1 cellular context compared by ENCODE assay signal in the genomic region with DNA sequence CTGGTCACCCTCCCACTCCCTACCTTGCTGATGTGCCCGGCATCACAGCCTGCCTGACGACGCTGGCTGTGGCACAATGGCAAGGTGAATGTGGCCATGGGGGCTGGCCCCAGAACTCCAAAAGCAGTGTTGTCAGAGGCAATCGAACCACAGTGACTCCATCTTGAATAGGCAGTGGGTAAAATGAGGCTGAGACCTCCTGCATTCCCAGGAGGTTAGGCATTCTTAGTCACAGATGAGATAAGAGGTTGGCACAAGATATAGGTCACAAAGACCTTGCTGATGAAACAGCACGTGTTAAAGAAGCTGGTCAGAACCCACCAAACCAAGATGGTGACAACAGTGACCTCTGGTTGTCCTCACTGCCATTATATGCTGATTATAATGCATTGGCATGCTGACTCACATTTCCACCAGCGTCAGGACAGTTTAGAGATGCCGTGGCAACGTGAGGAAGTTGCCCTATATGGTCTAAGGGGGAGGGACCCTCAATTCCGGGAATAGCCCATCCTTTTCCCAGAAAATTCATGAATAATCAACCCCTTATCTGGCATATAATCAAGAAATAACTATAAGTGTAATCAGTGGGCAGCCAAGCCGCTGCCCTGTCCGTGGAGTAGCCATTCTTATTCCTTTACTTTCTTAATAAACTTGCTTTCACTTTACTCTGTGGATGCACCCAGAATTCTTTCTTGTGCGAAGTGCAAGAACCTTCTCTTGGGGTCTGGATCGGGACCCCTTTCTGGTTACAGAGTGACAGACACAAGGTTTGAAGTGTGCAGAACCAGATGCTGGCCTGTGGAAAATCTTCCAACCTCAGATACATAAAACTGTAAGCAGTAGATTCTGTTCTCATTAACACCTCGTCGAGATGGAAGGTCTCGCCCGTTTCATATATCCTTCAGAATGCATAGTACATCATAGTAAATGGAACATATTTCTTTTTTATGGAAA.
TF ChIP-seq lines count a peak whose summit lies in the region.

No MANE protein-coding gene starts in this region.

TF ChIP-seq in K562, 482 proteins besides CTCF, POLR2A, EP300 and RAD21 (continued from another document and continues in another):
- TF ChIP-seq AFF4 (CRISPR knock-in tag; IDR thresholded peaks at IDR 0.05) (no peak), U2AF2 (optimal IDR thresholded peaks at IDR 0.05; ENCODE audit: low read depth, low read length) (no peak), ZNF282 (CRISPR knock-in tag; IDR thresholded peaks at IDR 0.05) (no peak), CBX1 (IDR thresholded peaks at IDR 0.05; ENCODE audit: low read depth) (peak; percentile 37; the same call in 1 of the 2 replicates), ZFPM2 (CRISPR knock-in tag; IDR thresholded peaks at IDR 0.05) (peak; percentile 100), SMARCC2 (IDR thresholded peaks at IDR 0.05; ENCODE audit: low read depth) (0 out of 2 replicates have a peak, but pooled peaks have one; percentile 55), ARID4B (CRISPR knock-in tag; IDR thresholded peaks at IDR 0.05) (no peak), RBM34 (IDR thresholded peaks at IDR 0.05; ENCODE audit: borderline replicate concordance, insufficient read depth, low read length) (no peak), NCOA2 (IDR thresholded peaks at IDR 0.05; ENCODE audit: partially characterized antibody in 2 of 2) (no peak), THRB (CRISPR knock-in tag; conservative IDR thresholded peaks at IDR 0.05) (peak; percentile 100), ZNF232 (CRISPR knock-in tag; IDR thresholded peaks at IDR 0.05) (no peak), MEIS2 (IDR thresholded peaks at IDR 0.05; ENCODE audit: partially characterized antibody) (peak; percentile 58), ZNF717 (CRISPR knock-in tag; IDR thresholded peaks at IDR 0.05) (peak; percentile 97), KDM4B (IDR thresholded peaks at IDR 0.05; ENCODE audit: borderline replicate concordance in 2 of 2, low read depth in 1 of 2) (no peak; a peak in 1 of 4 replicates), GTF3C2 (IDR thresholded peaks at IDR 0.05; ENCODE audit: borderline replicate concordance, extremely low read depth, insufficient read length) (no peak), XRCC3 (IDR thresholded peaks at IDR 0.05) (no peak), NEUROD1 (IDR thresholded peaks at IDR 0.05; ENCODE audit: borderline replicate concordance, low read depth, low read length, partially characterized antibody) (no peak), FOXA1 (IDR thresholded peaks at IDR 0.05; ENCODE audit: borderline replicate concordance) (no peak), E2F4 (CRISPR knock-in tag; IDR thresholded peaks at IDR 0.05; ENCODE audit: low read depth) (no peak), FOXJ2 (tag; IDR thresholded peaks at IDR 0.05) (peak; percentile 55; the same call in 1 of the 2 replicates), RBFOX2 (IDR thresholded peaks at IDR 0.05; ENCODE audit: low read depth, low read length) (peak; percentile 69), POLR3G (IDR thresholded peaks at IDR 0.05; ENCODE audit: extremely low read depth, insufficient read length, insufficient replicate concordance) (no peak), SNIP1 (IDR thresholded peaks at IDR 0.05; ENCODE audit: low read depth) (no peak), KDM1A (IDR thresholded peaks at IDR 0.05) (no peak), ZNF263 (CRISPR knock-in tag; IDR thresholded peaks at IDR 0.05; ENCODE audit: borderline replicate concordance) (no peak), SETDB1 (IDR thresholded peaks at IDR 0.05; ENCODE audit: low read length) (no peak), THRAP3 (IDR thresholded peaks at IDR 0.05; ENCODE audit: borderline replicate concordance) (no peak), SRF (CRISPR knock-in tag; IDR thresholded peaks at IDR 0.05) (peak; percentile 91 to 99), MAFK (IDR thresholded peaks at IDR 0.05; ENCODE audit: low read length) (peak; percentile 79), RHOXF2B (CRISPR knock-in tag; conservative IDR thresholded peaks at IDR 0.05) (peak; percentile 98), PREB (CRISPR knock-in tag; IDR thresholded peaks at IDR 0.05) (no peak), SP1 (CRISPR knock-in tag; IDR thresholded peaks at IDR 0.05) (no peak; the same call in 1 of the 2 replicates), SP2 (IDR thresholded peaks at IDR 0.05; ENCODE audit: extremely low read depth, low read depth, low read length, poor library complexity, severe bottlenecking) (no peak), EZH2 (IDR thresholded peaks at IDR 0.05; ENCODE audit: borderline replicate concordance, low read depth, low read length) (no peak)
- TF ChIP-seq, protein P1, sequence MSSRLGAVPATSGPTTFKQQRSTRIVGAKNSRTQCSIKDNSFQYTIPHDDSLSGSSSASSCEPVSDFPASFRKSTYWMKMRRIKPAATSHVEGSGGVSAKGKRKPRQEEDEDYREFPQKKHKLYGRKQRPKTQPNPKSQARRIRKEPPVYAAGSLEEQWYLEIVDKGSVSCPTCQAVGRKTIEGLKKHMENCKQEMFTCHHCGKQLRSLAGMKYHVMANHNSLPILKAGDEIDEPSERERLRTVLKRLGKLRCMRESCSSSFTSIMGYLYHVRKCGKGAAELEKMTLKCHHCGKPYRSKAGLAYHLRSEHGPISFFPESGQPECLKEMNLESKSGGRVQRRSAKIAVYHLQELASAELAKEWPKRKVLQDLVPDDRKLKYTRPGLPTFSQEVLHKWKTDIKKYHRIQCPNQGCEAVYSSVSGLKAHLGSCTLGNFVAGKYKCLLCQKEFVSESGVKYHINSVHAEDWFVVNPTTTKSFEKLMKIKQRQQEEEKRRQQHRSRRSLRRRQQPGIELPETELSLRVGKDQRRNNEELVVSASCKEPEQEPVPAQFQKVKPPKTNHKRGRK (tag; IDR thresholded peaks at IDR 0.05), result no peak
- TF ChIP-seq, protein P2, sequence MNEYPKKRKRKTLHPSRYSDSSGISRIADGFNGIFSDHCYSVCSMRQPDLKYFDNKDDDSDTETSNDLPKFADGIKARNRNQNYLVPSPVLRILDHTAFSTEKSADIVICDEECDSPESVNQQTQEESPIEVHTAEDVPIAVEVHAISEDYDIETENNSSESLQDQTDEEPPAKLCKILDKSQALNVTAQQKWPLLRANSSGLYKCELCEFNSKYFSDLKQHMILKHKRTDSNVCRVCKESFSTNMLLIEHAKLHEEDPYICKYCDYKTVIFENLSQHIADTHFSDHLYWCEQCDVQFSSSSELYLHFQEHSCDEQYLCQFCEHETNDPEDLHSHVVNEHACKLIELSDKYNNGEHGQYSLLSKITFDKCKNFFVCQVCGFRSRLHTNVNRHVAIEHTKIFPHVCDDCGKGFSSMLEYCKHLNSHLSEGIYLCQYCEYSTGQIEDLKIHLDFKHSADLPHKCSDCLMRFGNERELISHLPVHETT (CRISPR knock-in tag; conservative IDR thresholded peaks at IDR 0.05 in 1 of 2, IDR thresholded peaks at IDR 0.05 in 1 of 2), result peak in 1 of 2 experiments; percentile 100; a peak in 2 of 4 replicates
- TF ChIP-seq, protein P3, sequence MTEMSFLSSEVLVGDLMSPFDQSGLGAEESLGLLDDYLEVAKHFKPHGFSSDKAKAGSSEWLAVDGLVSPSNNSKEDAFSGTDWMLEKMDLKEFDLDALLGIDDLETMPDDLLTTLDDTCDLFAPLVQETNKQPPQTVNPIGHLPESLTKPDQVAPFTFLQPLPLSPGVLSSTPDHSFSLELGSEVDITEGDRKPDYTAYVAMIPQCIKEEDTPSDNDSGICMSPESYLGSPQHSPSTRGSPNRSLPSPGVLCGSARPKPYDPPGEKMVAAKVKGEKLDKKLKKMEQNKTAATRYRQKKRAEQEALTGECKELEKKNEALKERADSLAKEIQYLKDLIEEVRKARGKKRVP (CRISPR knock-in tag; IDR thresholded peaks at IDR 0.05), result peak; percentile 97
